Comparison of ENCODE assay signal across 8 cellular contexts in genomic region chr6:35258858-35259193, GRCh38. TPM values are rescaled to one million over a fixed set of nuclear protein-coding genes. Genes with fewer than 3 reads are reported as not detected.
DNase-seq lines count a peak whose midpoint lies in the region; ATAC-seq and TF ChIP-seq lines count a peak whose summit lies in the region.

No MANE protein-coding gene starts in this region.

- peaks cover 47% of the 10 kb centered on the region for H3K4me1 Mint-ChIP-seq in activated T-cell treated with anti-CD3 and anti-CD28 coated beads, Interleukin-2, amount 50 U/mL, for 72 hours (ENCODE audit: low read depth)

- no peak for TF ChIP-seq CTCF in psoas muscle (IDR thresholded peaks at IDR 0.05)

- DNase-seq in CMK (ENCODE audit: low read depth) (peak; percentile 14), Kasumi-1 (lab: John Stamatoyannopoulos, UW) (peak; percentile 74 to 78), head of caudate nucleus (peak in 28 of 42 donors; percentile 11 to 71 (median 48)), psoas muscle (no peak), mucosa of gallbladder (ENCODE audit: low spot score) (no peak)
- peak in 1 of 2 donors; percentile 57 for DNase-seq in activated T-cell treated with anti-CD3 and anti-CD28 coated beads, Interleukin-2, amount 50 U/mL, for 72 hours

- no peaks in the 10 kb centered on the region for H3K27me3 ChIP-seq in psoas muscle (ENCODE audit: insufficient read depth in 3 of 3, low read length in 2 of 3)

- peak overlapping the region; percentile 95 for H3K4me3 ChIP-seq in psoas muscle

- peak overlapping the region; percentile 97 to 99 for H3K4me3 Mint-ChIP-seq in activated T-cell treated with anti-CD3 and anti-CD28 coated beads, Interleukin-2, amount 50 U/mL, for 72 hours

- no peaks in the 10 kb centered on the region for H3K9me3 ChIP-seq in psoas muscle

- H3K36me3 Mint-ChIP-seq in activated T-cell treated with anti-CD3 and anti-CD28 coated beads, Interleukin-2, amount 50 U/mL, for 72 hours (ENCODE audit: insufficient read depth in 2 of 2) = no peaks in the 10 kb centered on the region

- peak overlapping the region; percentile 92 for H3K27ac Mint-ChIP-seq in activated T-cell treated with anti-CD3 and anti-CD28 coated beads, Interleukin-2, amount 50 U/mL, for 72 hours

- ATAC-seq in GM19397 (IDR thresholded peaks at IDR 0.05; ENCODE audit: unreplicated experiment) = peak; percentile 14
- peak; percentile 12 to 26 for ATAC-seq in activated T-cell treated with anti-CD3 and anti-CD28 coated beads, Interleukin-2, amount 50 U/mL, for 72 hours (replicated peaks in 1 of 2)
- ATAC-seq in psoas muscle = peak in 3 of 4 donors; percentile 0 to 11 (median 3)
- no peak for ATAC-seq in HG02763 (IDR thresholded peaks at IDR 0.05; ENCODE audit: unreplicated experiment)

- 0 to 1% (median 1%) methylated on average over 20 of the region's 20 CpGs for WGBS in psoas muscle, 3 donors

- no peaks in the 10 kb centered on the region for H3K36me3 ChIP-seq in psoas muscle (ENCODE audit: insufficient read depth in 1 of 2, low read depth in 1 of 2)

- peak overlapping the region; percentile 99 for H3K27ac ChIP-seq in psoas muscle

- no peaks in the 10 kb centered on the region for H3K9me3 Mint-ChIP-seq in activated T-cell treated with anti-CD3 and anti-CD28 coated beads, Interleukin-2, amount 50 U/mL, for 72 hours

- H3K4me1 ChIP-seq in psoas muscle = peaks cover 36% of the 10 kb centered on the region

- no peaks in the 10 kb centered on the region for H3K27me3 Mint-ChIP-seq in activated T-cell treated with anti-CD3 and anti-CD28 coated beads, Interleukin-2, amount 50 U/mL, for 72 hours (ENCODE audit: low read depth)

- intact Hi-C loops in head of caudate nucleus (cut with DNase I) (no loop called here), psoas muscle (cut with DNase I) (loop anchor here in 1 of 2 donors (10.0 kb wide), 1 partner anchor 464 kb away; the partner anchor contains the start of gene BLTP3A)

RNA-seq across cellular contexts. Expression of gene ZNF76, which starts 0.7 kb away (rescaled TPM):
- 10 to 100 TPM; 52.1 to 55.9 TPM for total RNA-seq in activated T-cell treated with anti-CD3 and anti-CD28 coated beads, Interleukin-2, amount 50 U/mL, for 72 hours
- total RNA-seq in psoas muscle (10 to 100 TPM; 17.9 to 25.0 (median 22.5) TPM), mucosa of gallbladder (38.3 TPM)
- polyA plus RNA-seq in psoas muscle = 10 to 100 TPM; 22.3 to 37.3 (median 24.6) TPM

RNA-seq across cellular contexts. Expression of gene DEF6, which starts 38.8 kb away (rescaled TPM):
- total RNA-seq in activated T-cell treated with anti-CD3 and anti-CD28 coated beads, Interleukin-2, amount 50 U/mL, for 72 hours = 100 to 1,000 TPM; 108 to 127 TPM
- total RNA-seq in psoas muscle = 1 to 10 TPM in 1 of 4 donors, under 1 TPM in 3; 0.46 to 1.6 (median 0.64) TPM
- polyA plus RNA-seq in psoas muscle = 1 to 10 TPM in 1 of 3 donors, under 1 TPM in 2; 0.43 to 1.3 (median 0.69) TPM
- 19.5 TPM for total RNA-seq in mucosa of gallbladder

RNA-seq across cellular contexts. Expression of gene SCUBE3, which starts 45.1 kb away (rescaled TPM):
- under 1 TPM; 0.05 to 0.16 TPM for total RNA-seq in activated T-cell treated with anti-CD3 and anti-CD28 coated beads, Interleukin-2, amount 50 U/mL, for 72 hours
- total RNA-seq in psoas muscle (under 1 TPM in 2 of 4 donors, not detected in 2; 0.10 to 0.21 TPM), mucosa of gallbladder (0.37 TPM)
- polyA plus RNA-seq in psoas muscle = under 1 TPM; 0.01 to 0.04 (median 0.01) TPM

Comparison
In these comparisons a context has a peak if more than half of its experiments do, and no peak if none do; other contexts are left out.
1. DNase-seq: peak in CMK (single experiment), Kasumi-1 (2 of 2) and head of caudate nucleus (28 of 42); none in psoas muscle (0 of 2) and mucosa of gallbladder (single experiment).